In the genomic region with DNA sequence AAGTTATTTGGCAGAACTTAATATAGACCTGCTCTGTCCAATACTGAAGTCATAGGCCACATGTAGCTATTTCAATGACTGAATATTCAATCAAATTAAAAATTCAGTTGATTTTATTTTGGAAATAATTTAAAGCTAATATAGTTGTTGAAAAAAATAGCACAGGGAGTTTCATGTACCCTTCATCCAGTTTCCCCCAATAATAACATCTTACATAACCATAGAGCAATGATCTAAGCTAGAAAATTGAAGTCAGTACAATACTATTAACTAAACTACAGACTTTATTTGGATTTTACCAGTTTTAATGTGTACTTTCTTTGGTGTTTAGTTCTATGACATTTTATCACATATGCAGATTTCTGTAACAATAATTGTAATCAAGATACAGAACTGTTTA, we compare ENCODE assay signal across 11 cellular contexts.
"Had no signal": no experiment of that assay in that cellular context is flagged by ENCODE, and none has a peak within 500 bp of the region (broad histone marks: within the 10 kb centered on the region; RNA-seq: fewer than 3 reads in every experiment).

No MANE protein-coding gene starts in this region.

- H3K36me3 ChIP-seq: adrenal gland, ascending aorta, brain microvascular endothelial cell, breast epithelium, cardiac muscle cell had no signal

- H3K27ac ChIP-seq: adrenal gland, ascending aorta, body of pancreas, brain microvascular endothelial cell, breast epithelium, cardiac muscle cell had no signal

- H3K4me1 ChIP-seq: adrenal gland, ascending aorta, breast epithelium had no signal

- H3K4me3 ChIP-seq: adrenal gland, ascending aorta, body of pancreas, breast epithelium, cardiac muscle cell had no signal

- ATAC-seq: activated naive CD4-positive, alpha-beta T cell treated with anti-CD3 and anti-CD28 coated beads, Interleukin-2, amount 50 U/mL, for 72 hours; activated naive CD8-positive, alpha-beta T cell treated with anti-CD3 and anti-CD28 coated beads, Interleukin-2, amount 50 U/mL, for 24 hours; activated T-cell treated with anti-CD3 and anti-CD28 coated beads, Interleukin-2, amount 50 U/mL, for 4 hours; activated T-cell treated with anti-CD3 and anti-CD28 coated beads, Interleukin-2, amount 50 U/mL, for 72 hours; activated T-helper 17 cell treated with anti-CD3 and anti-CD28 coated beads, Interleukin-2, amount 50 U/mL, for 72 hours; body of pancreas had no signal

- H3K9me3 ChIP-seq: adrenal gland, ascending aorta, body of pancreas, breast epithelium had no signal
